In the genomic region with DNA sequence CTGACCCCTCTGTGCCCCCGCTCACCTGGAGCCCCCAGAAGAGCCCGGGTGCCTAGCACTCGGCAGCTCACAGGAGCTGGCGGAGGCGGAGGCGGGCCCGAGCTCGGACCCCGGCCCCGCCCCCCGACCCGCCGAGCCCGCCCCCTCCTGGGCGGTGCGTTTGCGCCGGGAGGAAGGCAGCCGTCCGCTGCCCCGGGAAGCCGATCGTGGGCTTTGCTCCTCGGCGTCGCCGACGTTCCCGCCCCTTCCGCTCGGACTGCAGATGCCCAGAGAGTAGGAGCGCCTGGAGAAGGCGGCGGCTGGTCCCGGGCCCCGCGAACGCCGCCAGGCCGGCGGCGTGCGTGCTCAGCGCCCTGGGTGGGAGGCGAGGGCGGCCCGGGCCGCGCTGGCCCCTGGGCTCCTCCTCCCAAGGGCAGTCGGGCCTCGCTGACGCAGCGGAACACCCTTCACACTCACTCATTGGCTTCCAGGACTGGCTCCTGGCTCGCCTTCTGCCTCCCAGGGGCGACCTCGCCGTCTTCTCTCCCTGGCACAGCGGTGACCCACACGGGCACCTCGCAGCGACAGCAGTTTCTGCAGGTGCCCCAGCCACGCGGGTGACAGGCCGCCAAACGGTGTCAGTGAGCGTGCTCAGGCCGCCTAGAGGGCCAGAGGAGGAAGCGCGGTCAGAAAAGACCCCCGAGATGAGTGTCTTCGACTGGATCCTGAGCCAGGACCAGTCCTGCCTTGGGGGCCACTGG, we compare ENCODE assay signal across 8 cellular contexts. TPM values are rescaled to one million over a fixed set of nuclear protein-coding genes. Genes with fewer than 3 reads are reported as not detected.
A peak's percentile ranks its signal among the peaks of the same experiment; 100 is the strongest.
DNase-seq lines count a peak whose midpoint lies in the region; ATAC-seq, FAIRE-seq and TF ChIP-seq lines count a peak whose summit lies in the region.

A gene (minus strand): TSS at position 74 of the 740 bp plus-strand sequence. CDS start 415 bp downstream, outside the sequence.

- H3K4me1 ChIP-seq in ascending aorta (peaks cover 5 to 14% of the 10 kb centered on the region in 2 donors), right cardiac atrium (ENCODE audit: control insufficient read depth, insufficient read depth, low read length) (no peaks in the 10 kb centered on the region)

- intact Hi-C loops in ascending aorta (cut with DNase I), result loop anchor here (1.0 to 2.0 kb wide), 2 partner anchors 10 to 66 kb away; a partner anchor contains a TSS
- intact Hi-C loops in right cardiac atrium (cut with DNase I), result loop anchor here in 1 of 4 donors (5.0 kb wide), 1 partner anchor 93 kb away; no protein-coding TSS in a partner anchor

- H3K27me3 ChIP-seq in ascending aorta, result no peaks in the 10 kb centered on the region
- H3K27me3 ChIP-seq in right cardiac atrium (ENCODE audit: control insufficient read depth, insufficient read depth), result no peaks in the 10 kb centered on the region

- peak within 1 kb of the TSS; percentile 78 to 85 for H3K4me3 ChIP-seq in ascending aorta
- peak within 1 kb of the TSS; percentile 92 for H3K4me3 ChIP-seq in right cardiac atrium (ENCODE audit: low read length)

- POLR2A ChIA-PET in GM10248 (lab: Yijun Ruan, JAX) (interaction anchor here (1.0 kb wide), 1 partner anchor 9 kb away, joined by 10 read pairs; a partner anchor contains a TSS), HEK293T (lab: Yijun Ruan, JAX) (interaction anchor here (0.6 to 1.0 kb wide), 4 partner anchors 10 to 32 kb away, joined by 3 to 4 read pairs (median 3); a partner anchor contains a TSS)

- H3K4me3 Mint-ChIP-seq in T-helper 2 cell treated with Interferon-gamma antibody and Interleukin-4, amounts not matched to agents 5 μg/mL and 100 μg/mL, for 36 hours, result peak within 1 kb of the TSS; percentile 97

- TF ChIP-seq CTCF in GM10248 (IDR thresholded peaks at IDR 0.05; ENCODE audit: control extremely low read depth, extremely low read depth, low read depth, missing control alignments) (no peak), ascending aorta (IDR thresholded peaks at IDR 0.05) (peak; percentile 23 to 33 (median 25))

- H3K9me3 Mint-ChIP-seq in T-helper 2 cell treated with Interferon-gamma antibody and Interleukin-4, amounts not matched to agents 5 μg/mL and 100 μg/mL, for 36 hours, result no peaks in the 10 kb centered on the region

- under 1% methylated on average over 71 of the region's 71 CpGs for WGBS in right cardiac atrium

- H3K27ac ChIP-seq in ascending aorta, result peak within 1 kb of the TSS; percentile 87 to 91
- peak within 1 kb of the TSS; percentile 98 for H3K27ac ChIP-seq in right cardiac atrium (ENCODE audit: low read length)

- ATAC-seq in right cardiac atrium, result peak; percentile 93 to 95

- CTCF ChIA-PET in GM10248 (lab: Yijun Ruan, JAX), result interaction anchor here (1.3 to 1.9 kb wide), 4 partner anchors 8 to 39 kb away, joined by 3 to 5 read pairs (median 4); a partner anchor contains a TSS
- CTCF ChIA-PET in HEK293T (lab: Yijun Ruan, JAX), result no interaction called here

- no peaks in the 10 kb centered on the region for H3K27me3 Mint-ChIP-seq in T-helper 2 cell treated with Interferon-gamma antibody and Interleukin-4, amounts not matched to agents 5 μg/mL and 100 μg/mL, for 36 hours (ENCODE audit: low read depth)

- no peak for FAIRE-seq in urothelium cell line (lab: Jason Lieb, UNC)

- peak within 1 kb of the TSS; percentile 89 for H3K27ac Mint-ChIP-seq in T-helper 2 cell treated with Interferon-gamma antibody and Interleukin-4, amounts not matched to agents 5 μg/mL and 100 μg/mL, for 36 hours

- no peaks in the 10 kb centered on the region for H3K9me3 ChIP-seq in ascending aorta
- no peaks in the 10 kb centered on the region for H3K9me3 ChIP-seq in right cardiac atrium (ENCODE audit: control insufficient read depth, low read length)

- DNase-seq in GM10248 (ENCODE audit: extremely low spot score), result peak; percentile 96
- DNase-seq in HEK293T (ENCODE audit: extremely low spot score), result peak; percentile 89
- peak; percentile 55 for DNase-seq in NCI-H1092 (lab: John Stamatoyannopoulos, UW)
- DNase-seq in T-helper 2 cell treated with Interferon-gamma antibody and Interleukin-4, amounts not matched to agents 5 μg/mL and 100 μg/mL, for 36 hours (ENCODE audit: low spot score), result peak; percentile 86
- DNase-seq in ascending aorta (ENCODE audit: low spot score in 2 of 2), result peak; percentile 56 to 90
- peak; percentile 91 to 97 (median 96) for DNase-seq in right cardiac atrium
- DNase-seq in putamen (ENCODE audit: low spot score), result peak; percentile 79
- peak; percentile 88 for DNase-seq in urothelium cell line (ENCODE audit: low spot score)

- H3K36me3 ChIP-seq in ascending aorta, result peaks cover 8 to 24% of the 10 kb centered on the region in 2 donors

- peaks cover 20% of the 10 kb centered on the region for H3K4me1 Mint-ChIP-seq in T-helper 2 cell treated with Interferon-gamma antibody and Interleukin-4, amounts not matched to agents 5 μg/mL and 100 μg/mL, for 36 hours (ENCODE audit: low read depth)

- peaks cover 33% of the 10 kb centered on the region for H3K36me3 Mint-ChIP-seq in T-helper 2 cell treated with Interferon-gamma antibody and Interleukin-4, amounts not matched to agents 5 μg/mL and 100 μg/mL, for 36 hours (ENCODE audit: low read depth)

TF ChIP-seq in HEK293T, 16 proteins besides CTCF, POLR2A, EP300 and RAD21:
- TF ChIP-seq FOXM1 (IDR thresholded peaks at IDR 0.05; ENCODE audit: borderline replicate concordance) (no peak), L3MBTL2 (conservative IDR thresholded peaks at IDR 0.05) (peak; percentile 92), LEF1 (IDR thresholded peaks at IDR 0.05; ENCODE audit: borderline replicate concordance) (peak; percentile 57; the same call in 1 of the 2 replicates)

RNA-seq across cellular contexts. Expression of the gene that starts here (rescaled TPM):
- total RNA-seq in ascending aorta (297 TPM), right cardiac atrium (10 to 100 TPM; 19.8 to 25.0 (median 22.9) TPM)
- polyA plus RNA-seq in right cardiac atrium, result 25.9 TPM

Comparison
In these comparisons a context has a peak if more than half of its experiments do, and no peak if none do; other contexts are left out.
1. Peak in every context shown above with its lines: DNase-seq, ATAC-seq, H3K4me3 ChIP-seq and H3K27ac ChIP-seq.
2. RNA of the gene that starts here (total RNA-seq): 297 TPM in ascending aorta (single experiment); 19.8 to 25.0 TPM in right cardiac atrium; every median in the first group is over 10 times any median in the second.